10 cellular contexts compared by ENCODE assay signal in the genomic region with DNA sequence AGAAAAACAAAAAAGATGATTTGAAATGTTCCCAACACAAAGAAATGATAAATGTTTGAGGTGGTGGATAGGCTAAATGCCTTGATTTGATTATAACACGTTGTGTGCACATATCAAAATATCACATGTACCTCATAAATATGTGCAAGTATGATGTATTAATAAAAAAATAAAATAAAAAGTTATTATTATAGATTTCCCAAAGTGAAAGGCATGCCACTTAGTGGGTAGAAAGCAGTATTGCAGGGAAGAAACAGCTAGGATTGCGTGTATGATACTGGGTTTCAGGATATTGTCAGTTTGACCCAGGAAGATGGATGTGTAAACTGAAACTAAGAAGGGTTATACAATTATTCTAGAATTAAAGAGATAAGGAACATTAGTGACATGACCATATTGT. TPM values are rescaled to one million over a fixed set of nuclear protein-coding genes. Genes with fewer than 3 reads are reported as not detected.
A peak's percentile ranks its signal among the peaks of the same experiment; 100 is the strongest.
DNase-seq lines count a peak whose midpoint lies in the region; ATAC-seq and TF ChIP-seq lines count a peak whose summit lies in the region.
"Had no signal": no experiment of that assay in that cellular context is flagged by ENCODE, and none has a peak within 500 bp of the region (broad histone marks: within the 10 kb centered on the region; RNA-seq: fewer than 3 reads in every experiment).

No MANE protein-coding gene starts in this region.

- no peaks in the 10 kb centered on the region for H3K36me3 Mint-ChIP-seq in naive thymus-derived CD8-positive, alpha-beta T cell
- H3K36me3 Mint-ChIP-seq: activated CD4-positive, alpha-beta memory T cell treated with anti-CD3 and anti-CD28 coated beads for 36 hours had no signal

- no peak for TF ChIP-seq POLR2A in stomach (IDR thresholded peaks at IDR 0.05)

- H3K4me1 ChIP-seq in stomach, result peaks cover 6 to 23% (median 15%) of the 10 kb centered on the region in 4 donors

- no peak for TF ChIP-seq EP300 in stomach (IDR thresholded peaks at IDR 0.05)

- H3K27me3 Mint-ChIP-seq in naive thymus-derived CD8-positive, alpha-beta T cell, result peaks cover 21 to 33% (median 28%) of the 10 kb centered on the region in 5 donors

- POLR2A ChIA-PET in naive thymus-derived CD8-positive, alpha-beta T cell (lab: Charles Lee), result no interaction called here

- intact Hi-C loops in stomach (cut with DNase I; ENCODE audit: low total_unique reads), result no loop called here

- H3K9me3 ChIP-seq in WERI-Rb-1 (ENCODE audit: severe bottlenecking), result no peaks in the 10 kb centered on the region
- H3K9me3 ChIP-seq in stomach, result no peaks in the 10 kb centered on the region

- H3K4me1 Mint-ChIP-seq in naive thymus-derived CD8-positive, alpha-beta T cell, result peaks cover 9 to 18% (median 15%) of the 10 kb centered on the region in 4 donors

- DNase-seq in AG09319 (ENCODE audit: extremely low read depth, low read depth), result no peak
- no peak for DNase-seq in WERI-Rb-1
- DNase-seq in hepatic stellate cell (ENCODE audit: low spot score), result peak; percentile 64
- DNase-seq in naive thymus-derived CD8-positive, alpha-beta T cell, result no peak
- DNase-seq in activated CD8-positive, alpha-beta memory T cell treated with anti-CD3 and anti-CD28 coated beads for 24 hours, result no peak
- no peak for DNase-seq in stomach
- no peak for DNase-seq in superior temporal gyrus (ENCODE audit: extremely low spot score)
- DNase-seq: activated CD4-positive, alpha-beta memory T cell treated with anti-CD3 and anti-CD28 coated beads for 36 hours; NCI-H2029 had no signal

- H3K36me3 ChIP-seq in WERI-Rb-1 (no peaks in the 10 kb centered on the region), stomach (no peaks in the 10 kb centered on the region)

- H3K27ac ChIP-seq in WERI-Rb-1, result no peak overlapping the region
- no peak overlapping the region for H3K27ac ChIP-seq in stomach

- no peaks in the 10 kb centered on the region for H3K9me3 Mint-ChIP-seq in naive thymus-derived CD8-positive, alpha-beta T cell
- H3K9me3 Mint-ChIP-seq: activated CD4-positive, alpha-beta memory T cell treated with anti-CD3 and anti-CD28 coated beads for 36 hours had no signal

- H3K4me3 ChIP-seq in WERI-Rb-1 (ENCODE audit: low read depth, low read length) (no peak overlapping the region), stomach (no peak overlapping the region)

- no peaks in the 10 kb centered on the region for H3K27me3 ChIP-seq in WERI-Rb-1 (ENCODE audit: insufficient read depth, low read depth, severe bottlenecking)
- peaks cover 0 to 37% (median 0%) of the 10 kb centered on the region in 3 donors for H3K27me3 ChIP-seq in stomach

- ATAC-seq in naive thymus-derived CD8-positive, alpha-beta T cell, result no peak

- WGBS in stomach, 5 donors, result 18 to 47% (median 30%) methylated on average over 2 of the region's 2 CpGs

- H3K4me3 Mint-ChIP-seq in naive thymus-derived CD8-positive, alpha-beta T cell, result no peak overlapping the region
- H3K4me3 Mint-ChIP-seq: activated CD4-positive, alpha-beta memory T cell treated with anti-CD3 and anti-CD28 coated beads for 36 hours had no signal

- H3K27ac Mint-ChIP-seq in naive thymus-derived CD8-positive, alpha-beta T cell, result no peak overlapping the region
- H3K27ac Mint-ChIP-seq: activated CD4-positive, alpha-beta memory T cell treated with anti-CD3 and anti-CD28 coated beads for 36 hours had no signal

- TF ChIP-seq CTCF in AG09319 (IDR thresholded peaks at IDR 0.05; ENCODE audit: low read depth, low read length) (peak; percentile 51), GM12874 (IDR thresholded peaks at IDR 0.05; ENCODE audit: insufficient read depth, low read depth, low read length) (peak; percentile 4; the same call in 1 of the 2 replicates), WERI-Rb-1 (IDR thresholded peaks at IDR 0.05; ENCODE audit: low read depth, low read length) (peak; percentile 46), stomach (IDR thresholded peaks at IDR 0.05) (peak in 3 of 7 experiments; percentile 24 to 40 (median 36))

RNA-seq across cellular contexts. Expression of a gene that starts 3.6 kb away (rescaled TPM):
- 10 to 100 TPM; 13.9 to 15.0 TPM for total RNA-seq in naive thymus-derived CD8-positive, alpha-beta T cell
- polyA plus RNA-seq in naive thymus-derived CD8-positive, alpha-beta T cell, result 10 to 100 TPM; 21.8 to 24.0 (median 22.4) TPM
- total RNA-seq in stomach, result 10 to 100 TPM in 3 of 5 donors, 1 to 10 TPM in 1, under 1 TPM in 1; 0.87 to 26.8 (median 15.4) TPM
- 1 to 10 TPM; 1.7 to 3.8 (median 3.1) TPM for polyA plus RNA-seq in stomach

RNA-seq across cellular contexts. Expression of a gene that starts 28.5 kb away (rescaled TPM):
- total RNA-seq in naive thymus-derived CD8-positive, alpha-beta T cell, result not detected
- under 1 TPM in 1 of 3 donors, not detected in 2; 0.62 TPM for polyA plus RNA-seq in naive thymus-derived CD8-positive, alpha-beta T cell
- 1 to 10 TPM in 1 of 5 donors, not detected in 4; 1.3 TPM for total RNA-seq in stomach
- polyA plus RNA-seq in stomach, result not detected
- total RNA-seq: activated CD4-positive, alpha-beta memory T cell treated with anti-CD3 and anti-CD28 coated beads for 36 hours had no signal
